Comparison of ENCODE assay signal across 29 cellular contexts in the genomic region with DNA sequence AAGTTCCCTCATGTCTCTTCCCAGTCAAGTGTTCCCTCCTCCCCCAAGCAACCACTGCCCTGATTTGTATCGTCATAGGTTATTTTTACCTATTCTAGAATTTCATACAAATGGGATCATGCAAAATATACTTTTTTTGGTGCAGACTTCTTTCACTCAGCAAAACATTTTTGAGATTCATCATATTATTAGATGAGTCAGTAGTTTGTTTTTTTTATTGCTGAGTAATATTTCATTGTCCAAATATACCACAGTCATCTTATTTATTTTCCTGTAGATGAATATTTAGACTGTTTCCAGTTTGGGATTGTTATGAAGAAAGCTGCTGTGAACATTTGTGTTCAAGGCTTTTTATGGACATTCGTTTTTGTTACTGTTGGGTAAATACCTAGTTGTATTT.
"Had no signal": no experiment of that assay in that cellular context is flagged by ENCODE, and none has a peak within 500 bp of the region (broad histone marks: within the 10 kb centered on the region; RNA-seq: fewer than 3 reads in every experiment).

No MANE protein-coding gene starts in this region.

- ATAC-seq: activated CD4-positive, alpha-beta T cell treated with anti-CD3 and anti-CD28 coated beads for 36 hours; activated CD8-positive, alpha-beta memory T cell treated with anti-CD3 and anti-CD28 coated beads, Interleukin-2, amount 10 ng/mL, durations not matched to agents 7 days and 5 days; activated CD8-positive, alpha-beta T cell treated with anti-CD3 and anti-CD28 coated beads, Interleukin-2, amount 10 ng/mL, durations not matched to agents 7 days and 5 days; esophagus mucosa; T-helper 17 cell had no signal

- H3K27ac ChIP-seq: brain microvascular endothelial cell, coronary artery, dorsolateral prefrontal cortex had no signal

- H3K4me3 ChIP-seq: coronary artery, dorsolateral prefrontal cortex had no signal

- FAIRE-seq: astrocyte, bronchial epithelial cell, frontal cortex had no signal

- DNase-seq: activated CD4-positive, alpha-beta memory T cell treated with anti-CD3 and anti-CD28 coated beads for 36 hours; activated CD4-positive, alpha-beta T cell treated with anti-CD3 and anti-CD28 coated beads for 36 hours; activated CD4-positive, alpha-beta T cell treated with anti-CD3 and anti-CD28 coated beads, Interleukin-2, amount 10 ng/mL, durations not matched to agents 24 days and 14 days; activated CD4-positive, CD25-positive, alpha-beta regulatory T cell; activated CD4-positive, CD25-positive, alpha-beta regulatory T cell treated with anti-CD3 and anti-CD28 coated beads, Interleukin-2, amount 50 U/mL, for 72 hours; activated CD8-positive, alpha-beta memory T cell treated with anti-CD3 and anti-CD28 coated beads, Interleukin-2, amount 10 ng/mL, durations not matched to agents 7 days and 5 days; activated CD8-positive, alpha-beta memory T cell treated with anti-CD3 and anti-CD28 coated beads, Interleukin-2, amount 50 U/mL, for 4 hours; activated CD8-positive, alpha-beta T cell treated with anti-CD3 and anti-CD28 coated beads, Interleukin-2, amount 10 ng/mL, durations not matched to agents 7 days and 5 days; activated effector memory CD4-positive, alpha-beta T cell treated with anti-CD3 and anti-CD28 coated beads, Interleukin-2, amount 50 U/mL, for 16 hours; activated naive CD4-positive, alpha-beta T cell treated with anti-CD3 and anti-CD28 coated beads, Interleukin-2, amount 50 U/mL, for 16 hours; activated naive CD4-positive, alpha-beta T cell treated with Interleukin-2 at 50 U/mL for 16 hours; activated T-cell treated with anti-CD3 and anti-CD28 coated beads, Interleukin-2, amount 50 U/mL, for 1 hour; activated T-cell treated with anti-CD3 and anti-CD28 coated beads, Interleukin-2, amount 50 U/mL, for 48 hours; amniotic stem cell; anterior cingulate cortex; brain microvascular endothelial cell; dorsolateral prefrontal cortex; effector memory CD4-positive, alpha-beta T cell; endodermal cell; foreskin fibroblast; glutamatergic neuron; T-helper 1 cell; T-helper 17 cell; T1000 had no signal

- H3K27me3 ChIP-seq: brain microvascular endothelial cell had no signal

- H3K36me3 ChIP-seq: brain microvascular endothelial cell had no signal
